In the genomic region with DNA sequence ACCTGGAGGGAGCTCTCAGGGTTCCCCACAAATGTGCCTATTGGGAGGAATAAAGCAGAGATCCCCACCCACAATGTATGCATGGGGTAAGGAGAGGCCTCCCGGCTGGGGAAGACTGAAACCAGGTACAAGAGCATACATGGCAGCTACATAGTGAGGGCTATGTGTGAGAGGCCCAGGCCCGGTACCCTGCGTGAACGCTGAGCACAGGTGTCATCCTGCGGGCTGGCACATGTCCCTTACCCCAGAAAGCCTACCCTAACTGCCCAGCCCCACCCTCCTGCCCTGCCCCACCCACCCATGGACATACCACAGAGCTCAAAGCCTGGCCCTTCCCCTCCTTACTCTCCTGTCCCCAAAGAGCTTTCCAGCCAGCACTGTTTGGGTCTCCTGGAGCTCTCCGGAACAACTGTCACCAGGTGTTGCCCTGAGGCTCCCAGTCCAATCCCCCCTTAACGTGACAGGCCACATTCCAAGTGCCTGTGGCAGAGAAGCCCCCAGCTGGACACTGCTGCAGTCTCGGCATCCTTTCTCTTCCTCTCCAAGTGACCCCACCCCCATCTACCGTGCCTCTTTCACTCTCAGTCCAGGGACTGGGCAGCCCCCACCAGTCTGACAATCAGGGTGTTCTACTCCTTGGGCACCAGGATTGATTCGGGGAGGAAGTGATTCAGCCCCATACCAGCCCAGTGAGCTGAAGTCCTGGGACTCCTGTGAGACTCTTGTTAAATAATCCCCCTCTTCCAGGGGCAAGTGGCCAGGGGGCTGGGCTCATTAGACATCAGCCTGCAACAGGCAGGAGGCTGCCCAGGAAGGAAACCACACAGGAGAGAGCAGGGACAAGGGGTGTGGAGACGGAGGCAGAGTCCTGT, we compare ENCODE assay signal across 31 cellular contexts. TPM values are rescaled to one million over a fixed set of nuclear protein-coding genes. Genes with fewer than 3 reads are reported as not detected.
DNase-seq lines count a peak whose midpoint lies in the region; ATAC-seq, FAIRE-seq and TF ChIP-seq lines count a peak whose summit lies in the region.
"Had no signal": no experiment of that assay in that cellular context is flagged by ENCODE, and none has a peak within 500 bp of the region (broad histone marks: within the 10 kb centered on the region; RNA-seq: fewer than 3 reads in every experiment).

No MANE protein-coding gene starts in this region.

- H3K27ac Mint-ChIP-seq in glutamatergic neuron (ENCODE audit: unreplicated experiment), result no peak overlapping the region
- H3K27ac Mint-ChIP-seq: activated CD8-positive, alpha-beta T cell treated with anti-CD3 and anti-CD28 coated beads, Interleukin-2, amount 10 ng/mL, durations not matched to agents 7 days and 5 days; immature natural killer cell had no signal

- no peak overlapping the region for H3K4me3 ChIP-seq in A549
- H3K4me3 ChIP-seq in HEK293 (ENCODE audit: low read depth, low read length), result no peak overlapping the region
- H3K4me3 ChIP-seq: GM23248, prostate gland, SJSA1 had no signal

- intact Hi-C loops in sciatic nerve (cut with DNase I), result no loop called here

- TF ChIP-seq CTCF in A549 (IDR thresholded peaks at IDR 0.05), result no peak
- TF ChIP-seq CTCF in HEK293 (tag by site-specific recombination; IDR thresholded peaks at IDR 0.05), result no peak
- TF ChIP-seq CTCF in glutamatergic neuron (IDR thresholded peaks at IDR 0.05; ENCODE audit: partially characterized antibody, unreplicated experiment), result no peak

- H3K27ac ChIP-seq in A549 (peak overlapping the region; percentile 62 to 75; a peak in 3 of 6 replicates), HEK293 (ENCODE audit: extremely low read depth, low read depth, low read length) (no peak overlapping the region)
- H3K27ac ChIP-seq: C4-2B, GM23248, prostate gland, SJSA1 had no signal

- CTCF ChIA-PET in A549 (lab: Yijun Ruan, JAX) (interaction anchor here (0.7 to 2.3 kb wide), 3 partner anchors 8 to 85 kb away, joined by 3 to 6 read pairs (median 6); no protein-coding TSS in a partner anchor), HEK293 (lab: Yijun Ruan, JAX) (no interaction called here)

- TF ChIP-seq RAD21 in A549 (conservative IDR thresholded peaks at IDR 0.05 in 1 of 2, IDR thresholded peaks at IDR 0.05 in 1 of 2), result no peak

- H3K4me1 Mint-ChIP-seq in glutamatergic neuron (ENCODE audit: low read depth, unreplicated experiment), result peaks cover 3% of the 10 kb centered on the region
- H3K4me1 Mint-ChIP-seq: immature natural killer cell, neural crest cell had no signal

- peaks cover 27% of the 10 kb centered on the region for H3K4me1 ChIP-seq in A549
- H3K4me1 ChIP-seq in HEK293 (ENCODE audit: control insufficient read depth, insufficient read depth, low read length), result no peaks in the 10 kb centered on the region
- H3K4me1 ChIP-seq: prostate gland had no signal

- H3K4me3 Mint-ChIP-seq in glutamatergic neuron (ENCODE audit: unreplicated experiment), result no peak overlapping the region
- H3K4me3 Mint-ChIP-seq: activated CD8-positive, alpha-beta T cell treated with anti-CD3 and anti-CD28 coated beads, Interleukin-2, amount 10 ng/mL, durations not matched to agents 7 days and 5 days; brain; immature natural killer cell; neural crest cell; T-helper 17 cell had no signal

- 75% methylated on average over 10 of the region's 11 CpGs for WGBS in A549 (ENCODE audit: missing lambda C conversion rate)

- H3K27me3 Mint-ChIP-seq in glutamatergic neuron (ENCODE audit: unreplicated experiment), result peaks cover 21% of the 10 kb centered on the region

- H3K36me3 Mint-ChIP-seq in glutamatergic neuron (ENCODE audit: unreplicated experiment), result no peaks in the 10 kb centered on the region
- H3K36me3 Mint-ChIP-seq: brain, immature natural killer cell had no signal

- peak overlapping the region; percentile 69; the same call in 2 of the 3 replicates for H3K4me2 ChIP-seq in A549

- FAIRE-seq in A549 (lab: Jason Lieb, UNC), result no peak
- FAIRE-seq: D721Med, HTR-8/SVneo had no signal

- ATAC-seq in A549 (no peak), sciatic nerve (peak; percentile 9)
- ATAC-seq: activated CD8-positive, alpha-beta T cell treated with anti-CD3 and anti-CD28 coated beads, Interleukin-2, amount 10 ng/mL, durations not matched to agents 7 days and 5 days; T-helper 17 cell had no signal

- H3K36me3 ChIP-seq in HEK293 (ENCODE audit: control insufficient read depth in 2 of 2, insufficient read depth in 1 of 2, low read length in 2 of 2), result no peaks in the 10 kb centered on the region
- H3K36me3 ChIP-seq: prostate gland, SJSA1 had no signal

- POLR2A ChIA-PET in A549 (lab: Yijun Ruan, JAX), result no interaction called here
- POLR2A ChIA-PET in HEK293 (lab: Yijun Ruan, JAX), result no interaction called here

- TF ChIP-seq EP300 in A549 (IDR thresholded peaks at IDR 0.05), result no peak

- no peak for TF ChIP-seq POLR2A in A549 (IDR thresholded peaks at IDR 0.05; ENCODE audit: low read length)

- no peaks in the 10 kb centered on the region for H3K9me3 ChIP-seq in A549
- H3K9me3 ChIP-seq in HEK293 (ENCODE audit: control insufficient read depth, insufficient read depth, low read depth, low read length), result no peaks in the 10 kb centered on the region
- H3K9me3 ChIP-seq: prostate gland, SJSA1 had no signal

- DNase-seq in A549 (ENCODE audit: low read depth in 1 of 2, low spot score in 1 of 2), result no peak
- DNase-seq in glutamatergic neuron, result peak; percentile 14
- no peak for DNase-seq in sciatic nerve (ENCODE audit: low spot score)
- DNase-seq in globus pallidus (ENCODE audit: low spot score), result no peak
- DNase-seq in DMS 273 (lab: John Stamatoyannopoulos, UW; ENCODE audit: unreplicated experiment), result no peak
- no peak for DNase-seq in effector CD8-positive, alpha-beta T cell (lab: John Stamatoyannopoulos, UW)
- DNase-seq: activated CD8-positive, alpha-beta T cell treated with anti-CD3 and anti-CD28 coated beads, Interleukin-2, amount 10 ng/mL, durations not matched to agents 7 days and 5 days; activated gamma-delta T cell treated with Interleukin-2 at 50 U/mL for 16 hours; activated T-cell treated with anti-CD3 and anti-CD28 coated beads for 4 hours; effector CD4-positive, alpha-beta T cell; erythroblast; foreskin fibroblast; GM23248; hippocampal formation; immature natural killer cell; KG1; NCI-H1436 treated with DMSO at 0.1 percent for 48 hours; NCI-H510A treated with DMSO at 0.1 percent for 48 hours; NK-92 treated with Interleukin-12 subunit alpha and Interleukin-12 subunit beta, amount 100 ng/mL, for 24 hours; stimulated activated CD4-positive, alpha-beta T cell treated with anti-CD3 and anti-CD28 coated beads, Interleukin-1b, Interleukin-23, amount 100 ng/mL, for 48 hours; T-helper 17 cell had no signal

- peaks cover 2% of the 10 kb centered on the region for H3K9me3 Mint-ChIP-seq in glutamatergic neuron (ENCODE audit: unreplicated experiment)
- H3K9me3 Mint-ChIP-seq: neural crest cell had no signal

TF ChIP-seq in A549, 52 proteins besides CTCF, POLR2A, EP300 and RAD21:
- TF ChIP-seq HDAC2 (IDR thresholded peaks at IDR 0.05) (no peak), ZFP36 (IDR thresholded peaks at IDR 0.05; ENCODE audit: borderline replicate concordance, partially characterized antibody) (no peak)
- TF ChIP-seq, protein P1, sequence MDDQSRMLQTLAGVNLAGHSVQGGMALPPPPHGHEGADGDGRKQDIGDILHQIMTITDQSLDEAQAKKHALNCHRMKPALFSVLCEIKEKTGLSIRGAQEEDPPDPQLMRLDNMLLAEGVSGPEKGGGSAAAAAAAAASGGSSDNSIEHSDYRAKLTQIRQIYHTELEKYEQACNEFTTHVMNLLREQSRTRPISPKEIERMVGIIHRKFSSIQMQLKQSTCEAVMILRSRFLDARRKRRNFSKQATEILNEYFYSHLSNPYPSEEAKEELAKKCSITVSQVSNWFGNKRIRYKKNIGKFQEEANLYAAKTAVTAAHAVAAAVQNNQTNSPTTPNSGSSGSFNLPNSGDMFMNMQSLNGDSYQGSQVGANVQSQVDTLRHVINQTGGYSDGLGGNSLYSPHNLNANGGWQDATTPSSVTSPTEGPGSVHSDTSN (IDR thresholded peaks at IDR 0.05), result no peak
- TF ChIP-seq, protein P2, sequence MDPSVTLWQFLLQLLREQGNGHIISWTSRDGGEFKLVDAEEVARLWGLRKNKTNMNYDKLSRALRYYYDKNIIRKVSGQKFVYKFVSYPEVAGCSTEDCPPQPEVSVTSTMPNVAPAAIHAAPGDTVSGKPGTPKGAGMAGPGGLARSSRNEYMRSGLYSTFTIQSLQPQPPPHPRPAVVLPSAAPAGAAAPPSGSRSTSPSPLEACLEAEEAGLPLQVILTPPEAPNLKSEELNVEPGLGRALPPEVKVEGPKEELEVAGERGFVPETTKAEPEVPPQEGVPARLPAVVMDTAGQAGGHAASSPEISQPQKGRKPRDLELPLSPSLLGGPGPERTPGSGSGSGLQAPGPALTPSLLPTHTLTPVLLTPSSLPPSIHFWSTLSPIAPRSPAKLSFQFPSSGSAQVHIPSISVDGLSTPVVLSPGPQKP (IDR thresholded peaks at IDR 0.05; ENCODE audit: low read depth, low read length), result no peak
TF ChIP-seq in A549: peak in this region for 0.

TF ChIP-seq in HEK293, 187 proteins besides CTCF, POLR2A, EP300 and RAD21:
- TF ChIP-seq ZNF571 (tag by site-specific recombination; IDR thresholded peaks at IDR 0.05) (no peak), SCRT2 (tag by site-specific recombination; IDR thresholded peaks at IDR 0.05) (peak; percentile 13; the same call in 1 of the 2 replicates), KLF1 (tag by site-specific recombination; IDR thresholded peaks at IDR 0.05) (0 out of 2 replicates have a peak, but pooled peaks have one; percentile 12)

RNA-seq across cellular contexts. Expression of a gene that starts 19.6 kb away (rescaled TPM):
- polyA plus RNA-seq in A549 (2011; rRNA removed), result 0.30 and 0.49 TPM in 2 replicates
- polyA plus RNA-seq in A549 (2012; cell fraction: cytosol; rRNA removed), result 0.25 and 0.40 TPM in 2 replicates
- polyA plus RNA-seq in A549 (2012; cell fraction: nucleus; rRNA removed), result 0.35 and 0.43 TPM in 2 replicates
- polyA plus RNA-seq in A549 (2017; fragmentation: RNase III; extraction: RNeasy Plus Mini Kit Qiagen cat#74134 plus additional on column Dnase treatment), result 0.10 to 0.14 TPM (median 0.12 TPM) in 3 replicates
- 1.2 and 1.5 TPM in 2 replicates for polyA minus RNA-seq in A549 (2011; rRNA and poly(A)+ RNA removed)
- 8.0 TPM for total RNA-seq in glutamatergic neuron (ENCODE audit: unreplicated experiment)
- 15.4 TPM for total RNA-seq in sciatic nerve
- total RNA-seq: activated CD8-positive, alpha-beta T cell treated with anti-CD3 and anti-CD28 coated beads, Interleukin-2, amount 10 ng/mL, durations not matched to agents 7 days and 5 days; GM23248; mononuclear cell; T-helper 17 cell had no signal
- polyA plus RNA-seq: AG04450, GM23248, immature natural killer cell had no signal
